9 cellular contexts compared by ENCODE assay signal in genomic region chr16:85306071-85306792, GRCh38.
DNase-seq lines count a peak whose midpoint lies in the region; ATAC-seq and TF ChIP-seq lines count a peak whose summit lies in the region.
"Had no signal": no experiment of that assay in that cellular context is flagged by ENCODE, and none has a peak within 500 bp of the region (broad histone marks: within the 10 kb centered on the region; RNA-seq: fewer than 3 reads in every experiment).

No MANE protein-coding gene starts in this region.

- peak overlapping the region; percentile 89 for H3K27ac Mint-ChIP-seq in activated CD4-positive, alpha-beta T cell treated with anti-CD3 and anti-CD28 coated beads for 36 hours
- peak overlapping the region; percentile 2 for H3K27ac Mint-ChIP-seq in chondrocyte (ENCODE audit: unreplicated experiment)

- H3K27ac ChIP-seq in lung (ENCODE audit: low read depth in 1 of 2, low read length in 1 of 2) = peak overlapping the region in 1 of 2 donors; percentile 4

- H3K9me3 Mint-ChIP-seq in activated CD4-positive, alpha-beta T cell treated with anti-CD3 and anti-CD28 coated beads for 36 hours (ENCODE audit: low read depth) = no peaks in the 10 kb centered on the region
- H3K9me3 Mint-ChIP-seq in chondrocyte (ENCODE audit: low read depth) = no peaks in the 10 kb centered on the region

- intact Hi-C loops in activated CD4-positive, alpha-beta T cell treated with anti-CD3 and anti-CD28 coated beads for 36 hours (cut with DNase I, micrococcal nuclease) = loop anchor here in 1 of 2 experiments (1.0 to 5.0 kb wide), 4 partner anchors 111 to 383 kb away; no protein-coding TSS in a partner anchor

- H3K36me3 ChIP-seq in lung (ENCODE audit: control insufficient read depth in 2 of 2, insufficient read depth in 2 of 2, low read length in 2 of 2) = no peaks in the 10 kb centered on the region

- no peak overlapping the region for H3K4me3 Mint-ChIP-seq in activated CD4-positive, alpha-beta T cell treated with anti-CD3 and anti-CD28 coated beads for 36 hours
- no peak overlapping the region for H3K4me3 Mint-ChIP-seq in chondrocyte (ENCODE audit: unreplicated experiment)

- ATAC-seq in GM19463 (IDR thresholded peaks at IDR 0.05; ENCODE audit: unreplicated experiment) (peak; percentile 70), lung (ENCODE audit: insufficient read depth, low FRiP score) (peak; percentile 73)
- ATAC-seq in activated CD4-positive, alpha-beta T cell treated with anti-CD3 and anti-CD28 coated beads for 36 hours = peak; percentile 94

- peak; percentile 6; the same call in 1 of the 2 replicates for TF ChIP-seq RAD21 in Ishikawa (IDR thresholded peaks at IDR 0.05; ENCODE audit: low read depth)

- POLR2A ChIA-PET in activated CD4-positive, alpha-beta T cell treated with anti-CD3 and anti-CD28 coated beads for 36 hours (lab: Charles Lee) = no interaction called here

- H3K4me1 ChIP-seq in lung (ENCODE audit: control insufficient read depth in 2 of 2, insufficient read depth in 2 of 2, low read length in 2 of 2) = peaks cover 2 to 16% of the 10 kb centered on the region in 2 donors

- no peaks in the 10 kb centered on the region for H3K27me3 ChIP-seq in lung (ENCODE audit: control insufficient read depth, insufficient read depth)

- H3K36me3 Mint-ChIP-seq in activated CD4-positive, alpha-beta T cell treated with anti-CD3 and anti-CD28 coated beads for 36 hours (ENCODE audit: low read depth) = no peaks in the 10 kb centered on the region
- H3K36me3 Mint-ChIP-seq in chondrocyte (ENCODE audit: low read depth) = no peaks in the 10 kb centered on the region

- peak; percentile 35 for DNase-seq in AG09309 (ENCODE audit: low read depth)
- peak; percentile 95 for DNase-seq in activated CD4-positive, alpha-beta T cell treated with anti-CD3 and anti-CD28 coated beads for 36 hours
- no peak for DNase-seq in chondrocyte (ENCODE audit: low spot score)
- DNase-seq in lung (ENCODE audit: low spot score) = peak; percentile 92
- DNase-seq in stimulated activated CD8-positive, alpha-beta memory T cell treated with anti-CD3 and anti-CD28 coated beads, Interleukin-4, amount 100 ng/mL, for 24 hours (ENCODE audit: low read depth) = peak; percentile 66
- DNase-seq in NCI-H446 treated with DMSO at 0.1 percent for 48 hours (lab: John Stamatoyannopoulos, UW) = no peak

- TF ChIP-seq EP300 in Ishikawa (IDR thresholded peaks at IDR 0.05; ENCODE audit: borderline replicate concordance) = peak; percentile 68

- peaks cover 55% of the 10 kb centered on the region for H3K4me1 Mint-ChIP-seq in activated CD4-positive, alpha-beta T cell treated with anti-CD3 and anti-CD28 coated beads for 36 hours
- H3K4me1 Mint-ChIP-seq in chondrocyte (ENCODE audit: low read depth) = peaks cover 11% of the 10 kb centered on the region

- no peak for TF ChIP-seq CTCF in AG09309 (IDR thresholded peaks at IDR 0.05; ENCODE audit: control insufficient read depth, insufficient read depth, low read depth, low read length, missing control alignments)
- TF ChIP-seq CTCF in chondrocyte (IDR thresholded peaks at IDR 0.05) = no peak
- no peak for TF ChIP-seq CTCF in lung (IDR thresholded peaks at IDR 0.05; ENCODE audit: control extremely low read depth, extremely low read depth)

- H3K4me3 ChIP-seq in AG09309 (ENCODE audit: control insufficient read depth, low read depth, low read length) (no peak overlapping the region), lung (no peak overlapping the region)
- H3K4me3 ChIP-seq: skin epidermis had no signal

- 22 to 29% methylated on average over 12 of the region's 12 CpGs for WGBS in lung, 2 donors

- CTCF ChIA-PET in activated CD4-positive, alpha-beta T cell treated with anti-CD3 and anti-CD28 coated beads for 36 hours (lab: Charles Lee) = interaction anchor here (0.6 to 2.2 kb wide), 4 partner anchors 9 to 310 kb away, joined by 3 to 9 read pairs (median 4); no protein-coding TSS in a partner anchor

- no peaks in the 10 kb centered on the region for H3K27me3 Mint-ChIP-seq in activated CD4-positive, alpha-beta T cell treated with anti-CD3 and anti-CD28 coated beads for 36 hours
- H3K27me3 Mint-ChIP-seq in chondrocyte (ENCODE audit: low read depth) = peaks cover 21% of the 10 kb centered on the region

- no peaks in the 10 kb centered on the region for H3K9me3 ChIP-seq in lung (ENCODE audit: control insufficient read depth in 2 of 2, insufficient read depth in 1 of 2, low read length in 1 of 2)

TF ChIP-seq in Ishikawa, 13 proteins besides CTCF, POLR2A, EP300 and RAD21:
- TF ChIP-seq ZBTB7A (IDR thresholded peaks at IDR 0.05; ENCODE audit: low read depth) = no peak
- TF ChIP-seq TEAD4 (IDR thresholded peaks at IDR 0.05) = peak; percentile 72
- TF ChIP-seq REST (IDR thresholded peaks at IDR 0.05; ENCODE audit: low read depth) = no peak
- TF ChIP-seq CREB1 (IDR thresholded peaks at IDR 0.05; ENCODE audit: low read depth) = no peak
- peak; percentile 49; the same call in 1 of the 2 replicates for TF ChIP-seq NFIC (IDR thresholded peaks at IDR 0.05)
- TF ChIP-seq TCF12 (IDR thresholded peaks at IDR 0.05; ENCODE audit: low read depth) = peak; percentile 47; the same call in 1 of the 2 replicates
- peak; percentile 90 for TF ChIP-seq USF1 (IDR thresholded peaks at IDR 0.05)
- TF ChIP-seq TAF1 (IDR thresholded peaks at IDR 0.05; ENCODE audit: low read depth) = no peak
- peak; percentile 98 for TF ChIP-seq MAX (IDR thresholded peaks at IDR 0.05)
- no peak for TF ChIP-seq FOXM1 (IDR thresholded peaks at IDR 0.05; ENCODE audit: borderline replicate concordance, low read depth)
- TF ChIP-seq CEBPB (IDR thresholded peaks at IDR 0.05) = peak; percentile 44; the same call in 1 of the 2 replicates
- TF ChIP-seq EGR1 (IDR thresholded peaks at IDR 0.05) = no peak

Comparison
In these comparisons a context has a peak if more than half of its experiments do, and no peak if none do; other contexts are left out.
1. DNase-seq: peak in AG09309 (single experiment), activated CD4-positive, alpha-beta T cell treated with anti-CD3 and anti-CD28 coated beads for 36 hours (single experiment), lung (single experiment) and stimulated activated CD8-positive, alpha-beta memory T cell treated with anti-CD3 and anti-CD28 coated beads, Interleukin-4, amount 100 ng/mL, for 24 hours (single experiment); none in chondrocyte (single experiment) and NCI-H446 treated with DMSO at 0.1 percent for 48 hours (single experiment).
2. Peak in every context shown above with its lines, with median percentiles within 50 percentile points of each other: ATAC-seq.